In the genomic region with DNA sequence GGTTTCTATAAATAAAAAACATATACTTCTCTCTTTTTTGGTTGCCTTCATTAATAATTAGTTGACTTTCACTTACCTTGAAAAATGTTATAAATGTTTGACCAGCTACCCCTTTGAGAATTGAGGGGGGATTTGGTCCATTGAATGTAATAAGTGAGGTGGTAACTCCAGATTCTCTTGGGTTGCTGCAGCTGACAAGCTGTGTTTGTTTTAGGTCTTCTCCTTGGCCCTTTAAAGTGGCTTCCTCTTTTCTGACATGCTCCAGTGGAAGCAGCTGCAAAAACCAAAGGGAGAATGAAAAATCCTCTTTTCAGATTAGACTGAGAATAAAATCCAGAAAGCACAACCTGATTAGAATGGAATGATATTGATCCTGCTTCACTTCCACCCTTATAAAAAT, we compare ENCODE assay signal across 12 cellular contexts.
"Had no signal": no experiment of that assay in that cellular context is flagged by ENCODE, and none has a peak within 500 bp of the region (broad histone marks: within the 10 kb centered on the region; RNA-seq: fewer than 3 reads in every experiment).

No MANE protein-coding gene starts in this region.

- DNase-seq: activated CD4-positive, alpha-beta T cell treated with anti-CD3 and anti-CD28 coated beads, Interleukin-2, amount 50 U/mL, for 48 hours; activated CD4-positive, CD25-positive, alpha-beta regulatory T cell treated with anti-CD3 and anti-CD28 coated beads, Interleukin-2, amount 50 U/mL, for 72 hours; activated gamma-delta T cell treated with Interleukin-2 at 50 U/mL for 16 hours; activated naive CD8-positive, alpha-beta T cell treated with anti-CD3 and anti-CD28 coated beads, Interleukin-2, amount 10 ng/mL, durations not matched to agents 7 days and 5 days; activated T-cell treated with anti-CD3 and anti-CD28 coated beads, Interleukin-2, amount 50 U/mL, for 48 hours; heart left ventricle; naive thymus-derived CD4-positive, alpha-beta T cell; right cardiac atrium; substantia nigra; transverse colon had no signal

- H3K4me1 Mint-ChIP-seq: activated naive CD8-positive, alpha-beta T cell treated with anti-CD3 and anti-CD28 coated beads, Interleukin-2, amount 10 ng/mL, durations not matched to agents 7 days and 5 days; naive thymus-derived CD4-positive, alpha-beta T cell; stimulated activated effector memory CD8-positive, alpha-beta T cell treated with anti-CD3 and anti-CD28 coated beads, Interleukin-12 subunit alpha, Interleukin-12 subunit beta, amount 100 ng/mL, for 72 hours had no signal

- H3K27me3 Mint-ChIP-seq: progenitor cell of endocrine pancreas had no signal

- H3K36me3 Mint-ChIP-seq: activated naive CD8-positive, alpha-beta T cell treated with anti-CD3 and anti-CD28 coated beads, Interleukin-2, amount 10 ng/mL, durations not matched to agents 7 days and 5 days; stimulated activated effector memory CD8-positive, alpha-beta T cell treated with anti-CD3 and anti-CD28 coated beads, Interleukin-12 subunit alpha, Interleukin-12 subunit beta, amount 100 ng/mL, for 72 hours had no signal

- H3K4me3 Mint-ChIP-seq: activated naive CD8-positive, alpha-beta T cell treated with anti-CD3 and anti-CD28 coated beads, Interleukin-2, amount 10 ng/mL, durations not matched to agents 7 days and 5 days; naive thymus-derived CD4-positive, alpha-beta T cell; stimulated activated effector memory CD8-positive, alpha-beta T cell treated with anti-CD3 and anti-CD28 coated beads, Interleukin-12 subunit alpha, Interleukin-12 subunit beta, amount 100 ng/mL, for 72 hours had no signal

- ATAC-seq: heart left ventricle; naive thymus-derived CD4-positive, alpha-beta T cell; right cardiac atrium; stimulated activated effector memory CD8-positive, alpha-beta T cell treated with anti-CD3 and anti-CD28 coated beads, Interleukin-12 subunit alpha, Interleukin-12 subunit beta, amount 100 ng/mL, for 72 hours had no signal

- H3K27ac Mint-ChIP-seq: activated naive CD8-positive, alpha-beta T cell treated with anti-CD3 and anti-CD28 coated beads, Interleukin-2, amount 10 ng/mL, durations not matched to agents 7 days and 5 days; naive thymus-derived CD4-positive, alpha-beta T cell; progenitor cell of endocrine pancreas; stimulated activated effector memory CD8-positive, alpha-beta T cell treated with anti-CD3 and anti-CD28 coated beads, Interleukin-12 subunit alpha, Interleukin-12 subunit beta, amount 100 ng/mL, for 72 hours had no signal
